In the genomic region with DNA sequence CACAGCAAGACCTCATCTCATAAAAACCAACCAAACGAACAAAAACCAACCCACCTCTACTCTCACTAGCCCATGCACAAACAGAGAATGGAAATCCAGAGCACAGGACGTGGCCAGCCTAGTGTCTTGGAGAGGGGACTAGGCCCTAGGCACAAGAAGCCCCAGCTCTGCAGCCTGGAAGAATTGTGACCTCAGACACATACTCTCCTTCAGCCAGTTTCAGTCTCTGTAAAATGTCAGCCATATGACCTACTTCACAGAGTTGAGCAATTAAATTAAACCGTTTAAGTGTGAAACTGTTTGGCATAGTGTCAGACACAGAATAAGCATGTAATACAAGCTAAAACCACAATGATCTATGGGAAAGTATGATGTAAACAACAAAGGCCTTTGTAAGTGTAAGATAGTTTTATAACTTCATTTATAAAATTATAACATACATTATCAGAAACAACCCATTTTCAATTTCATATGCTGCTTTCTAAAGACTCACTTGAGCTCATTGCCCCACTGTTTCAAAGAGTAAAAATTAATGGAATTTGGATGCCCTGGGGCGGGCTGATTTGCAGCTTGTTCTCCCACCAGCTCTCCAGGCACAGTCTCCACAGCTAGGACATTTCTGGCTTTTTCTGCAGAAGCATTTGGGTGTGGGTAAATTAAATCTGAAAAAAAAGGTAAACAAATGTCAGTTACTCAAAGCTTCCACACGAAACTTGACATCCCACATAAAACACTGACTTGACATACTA, we compare ENCODE assay signal across 1 cellular context.
A peak's percentile ranks its signal among the peaks of the same experiment; 100 is the strongest.
TF ChIP-seq lines count a peak whose summit lies in the region.

No MANE protein-coding gene starts in this region.

TF ChIP-seq in GM12878, 131 proteins besides CTCF, POLR2A, EP300 and RAD21 (continues in another document):
- TF ChIP-seq ZBTB40 (IDR thresholded peaks at IDR 0.05; ENCODE audit: borderline replicate concordance): no peak
- TF ChIP-seq SPI1 (IDR thresholded peaks at IDR 0.05; ENCODE audit: borderline replicate concordance, insufficient read depth, low read depth, low read length): no peak
- no peak for TF ChIP-seq SREBF2 (IDR thresholded peaks at IDR 0.05; ENCODE audit: low read length)
- TF ChIP-seq ESRRA (IDR thresholded peaks at IDR 0.05; ENCODE audit: low read length): no peak
- TF ChIP-seq NR2C1 (IDR thresholded peaks at IDR 0.05): no peak
- TF ChIP-seq MTA2 (IDR thresholded peaks at IDR 0.05; ENCODE audit: low read depth): peak; percentile 90
- no peak for TF ChIP-seq TBL1XR1 (IDR thresholded peaks at IDR 0.05; ENCODE audit: low read depth, low read length)
- TF ChIP-seq SREBF1 (IDR thresholded peaks at IDR 0.05; ENCODE audit: low read length): no peak
- TF ChIP-seq, protein P1, sequence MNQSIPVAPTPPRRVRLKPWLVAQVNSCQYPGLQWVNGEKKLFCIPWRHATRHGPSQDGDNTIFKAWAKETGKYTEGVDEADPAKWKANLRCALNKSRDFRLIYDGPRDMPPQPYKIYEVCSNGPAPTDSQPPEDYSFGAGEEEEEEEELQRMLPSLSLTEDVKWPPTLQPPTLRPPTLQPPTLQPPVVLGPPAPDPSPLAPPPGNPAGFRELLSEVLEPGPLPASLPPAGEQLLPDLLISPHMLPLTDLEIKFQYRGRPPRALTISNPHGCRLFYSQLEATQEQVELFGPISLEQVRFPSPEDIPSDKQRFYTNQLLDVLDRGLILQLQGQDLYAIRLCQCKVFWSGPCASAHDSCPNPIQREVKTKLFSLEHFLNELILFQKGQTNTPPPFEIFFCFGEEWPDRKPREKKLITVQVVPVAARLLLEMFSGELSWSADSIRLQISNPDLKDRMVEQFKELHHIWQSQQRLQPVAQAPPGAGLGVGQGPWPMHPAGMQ (IDR thresholded peaks at IDR 0.05; ENCODE audit: borderline replicate concordance): no peak
- TF ChIP-seq MYB (IDR thresholded peaks at IDR 0.05; ENCODE audit: borderline replicate concordance, low read depth, low read length): peak; percentile 76
- TF ChIP-seq SRF (IDR thresholded peaks at IDR 0.05; ENCODE audit: low read depth in 2 of 2, low read length in 2 of 2): no peak
- no peak for TF ChIP-seq BRCA1 (IDR thresholded peaks at IDR 0.05; ENCODE audit: low read depth, low read length)
- no peak for TF ChIP-seq ZNF384 (IDR thresholded peaks at IDR 0.05; ENCODE audit: borderline replicate concordance, low read depth, low read length)
- no peak for TF ChIP-seq ZBTB33 (IDR thresholded peaks at IDR 0.05)
- no peak for TF ChIP-seq JUND (IDR thresholded peaks at IDR 0.05; ENCODE audit: low read depth, low read length)
- no peak for TF ChIP-seq STAT3 (IDR thresholded peaks at IDR 0.05; ENCODE audit: low read depth, low read length)
- TF ChIP-seq EGR1 (IDR thresholded peaks at IDR 0.05; ENCODE audit: borderline replicate concordance in 1 of 2, low read depth in 2 of 2, low read length in 2 of 2): no peak
- TF ChIP-seq TCF7 (IDR thresholded peaks at IDR 0.05; ENCODE audit: borderline replicate concordance): no peak
- TF ChIP-seq MXI1 (IDR thresholded peaks at IDR 0.05; ENCODE audit: low read depth, low read length): no peak
- TF ChIP-seq, protein P2, sequence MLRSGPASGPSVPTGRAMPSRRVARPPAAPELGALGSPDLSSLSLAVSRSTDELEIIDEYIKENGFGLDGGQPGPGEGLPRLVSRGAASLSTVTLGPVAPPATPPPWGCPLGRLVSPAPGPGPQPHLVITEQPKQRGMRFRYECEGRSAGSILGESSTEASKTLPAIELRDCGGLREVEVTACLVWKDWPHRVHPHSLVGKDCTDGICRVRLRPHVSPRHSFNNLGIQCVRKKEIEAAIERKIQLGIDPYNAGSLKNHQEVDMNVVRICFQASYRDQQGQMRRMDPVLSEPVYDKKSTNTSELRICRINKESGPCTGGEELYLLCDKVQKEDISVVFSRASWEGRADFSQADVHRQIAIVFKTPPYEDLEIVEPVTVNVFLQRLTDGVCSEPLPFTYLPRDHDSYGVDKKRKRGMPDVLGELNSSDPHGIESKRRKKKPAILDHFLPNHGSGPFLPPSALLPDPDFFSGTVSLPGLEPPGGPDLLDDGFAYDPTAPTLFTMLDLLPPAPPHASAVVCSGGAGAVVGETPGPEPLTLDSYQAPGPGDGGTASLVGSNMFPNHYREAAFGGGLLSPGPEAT (IDR thresholded peaks at IDR 0.05; ENCODE audit: low read depth): peak; percentile 58; the same call in 1 of the 2 replicates
- TF ChIP-seq YY1 (IDR thresholded peaks at IDR 0.05; ENCODE audit: low read depth, low read length): no peak
- no peak for TF ChIP-seq TARDBP (IDR thresholded peaks at IDR 0.05; ENCODE audit: borderline replicate concordance)
- TF ChIP-seq CEBPZ (IDR thresholded peaks at IDR 0.05; ENCODE audit: low read depth, low read length): no peak
- TF ChIP-seq IKZF1 (conservative IDR thresholded peaks at IDR 0.05): peak; percentile 46
- TF ChIP-seq, protein P3, sequence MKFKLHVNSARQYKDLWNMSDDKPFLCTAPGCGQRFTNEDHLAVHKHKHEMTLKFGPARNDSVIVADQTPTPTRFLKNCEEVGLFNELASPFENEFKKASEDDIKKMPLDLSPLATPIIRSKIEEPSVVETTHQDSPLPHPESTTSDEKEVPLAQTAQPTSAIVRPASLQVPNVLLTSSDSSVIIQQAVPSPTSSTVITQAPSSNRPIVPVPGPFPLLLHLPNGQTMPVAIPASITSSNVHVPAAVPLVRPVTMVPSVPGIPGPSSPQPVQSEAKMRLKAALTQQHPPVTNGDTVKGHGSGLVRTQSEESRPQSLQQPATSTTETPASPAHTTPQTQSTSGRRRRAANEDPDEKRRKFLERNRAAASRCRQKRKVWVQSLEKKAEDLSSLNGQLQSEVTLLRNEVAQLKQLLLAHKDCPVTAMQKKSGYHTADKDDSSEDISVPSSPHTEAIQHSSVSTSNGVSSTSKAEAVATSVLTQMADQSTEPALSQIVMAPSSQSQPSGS (IDR thresholded peaks at IDR 0.05; ENCODE audit: low read length): no peak
- TF ChIP-seq, protein P4, sequence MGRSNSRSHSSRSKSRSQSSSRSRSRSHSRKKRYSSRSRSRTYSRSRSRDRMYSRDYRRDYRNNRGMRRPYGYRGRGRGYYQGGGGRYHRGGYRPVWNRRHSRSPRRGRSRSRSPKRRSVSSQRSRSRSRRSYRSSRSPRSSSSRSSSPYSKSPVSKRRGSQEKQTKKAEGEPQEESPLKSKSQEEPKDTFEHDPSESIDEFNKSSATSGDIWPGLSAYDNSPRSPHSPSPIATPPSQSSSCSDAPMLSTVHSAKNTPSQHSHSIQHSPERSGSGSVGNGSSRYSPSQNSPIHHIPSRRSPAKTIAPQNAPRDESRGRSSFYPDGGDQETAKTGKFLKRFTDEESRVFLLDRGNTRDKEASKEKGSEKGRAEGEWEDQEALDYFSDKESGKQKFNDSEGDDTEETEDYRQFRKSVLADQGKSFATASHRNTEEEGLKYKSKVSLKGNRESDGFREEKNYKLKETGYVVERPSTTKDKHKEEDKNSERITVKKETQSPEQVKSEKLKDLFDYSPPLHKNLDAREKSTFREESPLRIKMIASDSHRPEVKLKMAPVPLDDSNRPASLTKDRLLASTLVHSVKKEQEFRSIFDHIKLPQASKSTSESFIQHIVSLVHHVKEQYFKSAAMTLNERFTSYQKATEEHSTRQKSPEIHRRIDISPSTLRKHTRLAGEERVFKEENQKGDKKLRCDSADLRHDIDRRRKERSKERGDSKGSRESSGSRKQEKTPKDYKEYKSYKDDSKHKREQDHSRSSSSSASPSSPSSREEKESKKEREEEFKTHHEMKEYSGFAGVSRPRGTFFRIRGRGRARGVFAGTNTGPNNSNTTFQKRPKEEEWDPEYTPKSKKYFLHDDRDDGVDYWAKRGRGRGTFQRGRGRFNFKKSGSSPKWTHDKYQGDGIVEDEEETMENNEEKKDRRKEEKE (IDR thresholded peaks at IDR 0.05): no peak
- no peak for TF ChIP-seq NFIC (IDR thresholded peaks at IDR 0.05; ENCODE audit: low read depth, low read length)
- no peak for TF ChIP-seq IRF4 (IDR thresholded peaks at IDR 0.05; ENCODE audit: low read depth, low read length)
- TF ChIP-seq HDAC2 (IDR thresholded peaks at IDR 0.05): no peak
- no peak for TF ChIP-seq TAF1 (IDR thresholded peaks at IDR 0.05; ENCODE audit: borderline replicate concordance, low read depth, low read length)
- no peak for TF ChIP-seq ZSCAN29 (IDR thresholded peaks at IDR 0.05)
- TF ChIP-seq POLR2AphosphoS5 (IDR thresholded peaks at IDR 0.05; ENCODE audit: low read length): no peak
- no peak for TF ChIP-seq JUNB (IDR thresholded peaks at IDR 0.05)
- TF ChIP-seq MEF2A (IDR thresholded peaks at IDR 0.05; ENCODE audit: insufficient read depth, low read depth, low read length): no peak
- TF ChIP-seq MLLT1 (IDR thresholded peaks at IDR 0.05): peak; percentile 66
- TF ChIP-seq RAD51 (IDR thresholded peaks at IDR 0.05): peak; percentile 39; the same call in 1 of the 2 replicates
